In the genomic region with DNA sequence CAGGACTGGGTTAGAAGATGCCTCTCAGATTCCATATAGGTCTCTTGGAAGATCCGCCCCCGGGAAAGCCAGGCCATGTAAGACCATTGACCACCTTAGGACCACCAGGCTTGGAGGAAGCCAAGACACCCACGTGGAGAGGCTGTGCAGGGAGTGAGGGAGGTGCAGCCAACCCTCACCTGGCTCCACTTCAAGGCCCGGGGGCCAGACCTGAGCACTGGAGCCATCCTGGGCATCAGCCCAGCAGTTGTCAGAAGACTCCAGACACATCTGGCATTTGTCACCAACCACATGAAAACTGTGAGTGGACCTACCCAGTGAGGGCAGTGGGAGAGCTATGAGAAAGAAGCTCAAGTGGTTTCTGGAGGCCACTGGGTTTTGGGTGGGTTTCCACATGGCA, we compare ENCODE assay signal across 20 cellular contexts.
"Had no signal": no experiment of that assay in that cellular context is flagged by ENCODE, and none has a peak within 500 bp of the region (broad histone marks: within the 10 kb centered on the region; RNA-seq: fewer than 3 reads in every experiment).

No MANE protein-coding gene starts in this region.

- H3K36me3 ChIP-seq: colonic mucosa, esophagus muscularis mucosa, gastroesophageal sphincter, neural progenitor cell, sigmoid colon, stomach, thyroid gland had no signal

- H3K27ac ChIP-seq: colonic mucosa, esophagus muscularis mucosa, foreskin keratinocyte, gastroesophageal sphincter, neural progenitor cell, parathyroid adenoma, sigmoid colon, stomach, thyroid gland had no signal

- H3K9me3 ChIP-seq: colonic mucosa, esophagus muscularis mucosa, gastroesophageal sphincter, sigmoid colon, stomach, thyroid gland had no signal

- ATAC-seq: foreskin keratinocyte; gastroesophageal sphincter; naive thymus-derived CD4-positive, alpha-beta T cell; stimulated activated naive B cell treated with anti-CD40 and anti-IgM and Interleukin-4, amounts not matched to agents 10 μg/mL and 1 μg/mL and 100 μg/mL, for 72 hours had no signal

- H3K4me1 ChIP-seq: colonic mucosa, foreskin keratinocyte, parathyroid adenoma, thyroid gland had no signal

- H3K4me2 ChIP-seq: neural progenitor cell had no signal

- H2AFZ ChIP-seq: neural progenitor cell, parathyroid adenoma had no signal

- H3K79me2 ChIP-seq: parathyroid adenoma had no signal

- DNase-seq: colonic mucosa; effector CD8-positive, alpha-beta T cell; endodermal cell; foreskin keratinocyte; hypothalamus; immature natural killer cell; islet precursor cell; kidney glomerular epithelial cell; mesenchymal stem cell; naive thymus-derived CD4-positive, alpha-beta T cell; sigmoid colon; stimulated activated CD4-positive, alpha-beta T cell treated with anti-CD3 and anti-CD28 coated beads, Interleukin-2, amount 100 ng/mL, for 24 hours; stimulated activated CD4-positive, alpha-beta T cell treated with anti-CD3 and anti-CD28 coated beads, Interleukin-4, amount 100 ng/mL, for 24 hours; stimulated activated naive B cell treated with anti-CD40 and anti-IgM and Interleukin-4, amounts not matched to agents 10 μg/mL and 1 μg/mL and 100 μg/mL, for 72 hours; stomach; thyroid gland had no signal

- H3K9ac ChIP-seq: neural progenitor cell, parathyroid adenoma had no signal

- H3K27me3 ChIP-seq: colonic mucosa, foreskin keratinocyte, neural progenitor cell, thyroid gland had no signal

- H3K4me3 ChIP-seq: colonic mucosa, esophagus muscularis mucosa, gastroesophageal sphincter, neural progenitor cell, sigmoid colon, stomach, thyroid gland had no signal
